1 cellular context compared by ENCODE assay signal in genomic region chr12:25825494-25825893, GRCh38.
TF ChIP-seq lines count a peak whose summit lies in the region.

No MANE protein-coding gene starts in this region.

TF ChIP-seq in H1, 55 proteins besides CTCF, POLR2A, EP300 and RAD21 (continued from another document):
- TF ChIP-seq SP2 (IDR thresholded peaks at IDR 0.05; ENCODE audit: low read length) = no peak
- TF ChIP-seq BCL11A (IDR thresholded peaks at IDR 0.05; ENCODE audit: low read depth in 2 of 2, low read length in 2 of 2) = no peak
- no peak for TF ChIP-seq BRCA1 (IDR thresholded peaks at IDR 0.05; ENCODE audit: low read depth, low read length)
- no peak for TF ChIP-seq MAFK (IDR thresholded peaks at IDR 0.05; ENCODE audit: low read depth, low read length)
TF ChIP-seq in H1: peak in this region for 1.
